In the genomic region with DNA sequence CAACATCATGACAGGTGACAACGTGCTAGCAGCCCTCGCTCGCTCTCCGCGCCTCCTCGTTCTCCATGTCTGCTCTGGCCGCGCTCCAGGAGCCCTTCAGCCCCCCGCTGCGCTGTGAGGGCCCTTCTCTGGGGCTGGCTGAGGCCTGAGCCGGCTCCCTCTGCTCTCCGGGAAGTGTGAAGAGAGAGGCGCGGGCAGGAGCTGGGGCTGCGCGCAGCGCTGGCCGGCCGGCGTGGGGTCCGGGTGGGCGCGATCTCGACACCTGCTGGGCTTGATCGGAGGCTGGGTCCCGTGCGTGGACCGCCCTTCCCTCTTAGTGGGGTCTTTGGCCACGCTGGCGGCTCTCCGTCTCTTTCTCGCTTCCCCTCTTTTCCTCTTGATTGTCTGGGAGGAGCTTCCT, we compare ENCODE assay signal across 32 cellular contexts.
"Had no signal": no experiment of that assay in that cellular context is flagged by ENCODE, and none has a peak within 500 bp of the region (broad histone marks: within the 10 kb centered on the region; RNA-seq: fewer than 3 reads in every experiment).

No MANE protein-coding gene starts in this region.

- H3K36me3 ChIP-seq: brain microvascular endothelial cell, esophagus squamous epithelium, neutrophil, ovary, right lobe of liver, thoracic aorta had no signal

- H3K27ac ChIP-seq: brain microvascular endothelial cell, epithelial cell of prostate, esophagus squamous epithelium, neutrophil, ovary, right lobe of liver, thoracic aorta had no signal

- H3K27ac Mint-ChIP-seq: mesothelial cell of epicardium; naive B cell; nephron progenitor cell; progenitor cell of endocrine pancreas; T-helper 2 cell treated with Interferon-gamma antibody and Interleukin-4, amounts not matched to agents 5 μg/mL and 100 μg/mL, for 36 hours had no signal

- H3K27me3 ChIP-seq: brain microvascular endothelial cell, esophagus squamous epithelium, neutrophil, ovary, right lobe of liver had no signal

- H3K4me1 Mint-ChIP-seq: mesothelial cell of epicardium, naive B cell, nephron progenitor cell had no signal

- H3K9me3 ChIP-seq: esophagus squamous epithelium, neutrophil, ovary, right lobe of liver, thoracic aorta had no signal

- H3K27me3 Mint-ChIP-seq: naive B cell had no signal

- H3K9me3 Mint-ChIP-seq: T-helper 2 cell treated with Interferon-gamma antibody and Interleukin-4, amounts not matched to agents 5 μg/mL and 100 μg/mL, for 36 hours had no signal

- H3K36me3 Mint-ChIP-seq: mesothelial cell of epicardium, naive B cell had no signal

- H3K4me3 ChIP-seq: esophagus squamous epithelium, ovary, right lobe of liver, thoracic aorta had no signal

- H3K4me1 ChIP-seq: esophagus squamous epithelium, right lobe of liver had no signal

- FAIRE-seq: astrocyte, endometrium, frontal cortex, islet of Langerhans, urothelium cell line had no signal

- DNase-seq: activated CD4-positive, alpha-beta T cell treated with anti-CD3 and anti-CD28 coated beads for 4 hours; activated CD4-positive, alpha-beta T cell treated with anti-CD3 and anti-CD28 coated beads, Interleukin-2, amount 50 U/mL, for 4 hours; activated gamma-delta T cell; activated naive CD4-positive, alpha-beta T cell treated with anti-CD3 and anti-CD28 coated beads, Interleukin-2, amount 50 U/mL, for 16 hours; amniotic stem cell; brain microvascular endothelial cell; central memory CD4-positive, alpha-beta T cell; dermis blood vessel endothelial cell; effector CD8-positive, alpha-beta T cell; esophagus squamous epithelium; left cardiac atrium; left ventricle myocardium superior; mammary epithelial cell; naive B cell; nephron progenitor cell; ovary; right lobe of liver; stimulated activated CD4-positive, alpha-beta T cell treated with anti-CD3 and anti-CD28 coated beads, Interleukin-12 subunit alpha, Interleukin-12 subunit beta, amount 100 ng/mL, for 4 hours; stimulated activated CD4-positive, alpha-beta T cell treated with anti-CD3 and anti-CD28 coated beads, Interleukin-4, amount 100 ng/mL, for 1 hour; stimulated activated naive CD8-positive, alpha-beta T cell treated with anti-CD3 and anti-CD28 coated beads, Interleukin-15, Interleukin-2, amounts not matched to agents 100 U/mL and 50 U/mL, for 24 hours; trophoblast cell had no signal

- H3K4me3 Mint-ChIP-seq: mesothelial cell of epicardium; naive B cell; nephron progenitor cell; T-helper 2 cell treated with Interferon-gamma antibody and Interleukin-4, amounts not matched to agents 5 μg/mL and 100 μg/mL, for 36 hours had no signal

- ATAC-seq: left cardiac atrium; left ventricle myocardium superior; right lobe of liver; stimulated activated naive CD8-positive, alpha-beta T cell treated with anti-CD3 and anti-CD28 coated beads, Interleukin-15, Interleukin-2, amounts not matched to agents 100 U/mL and 50 U/mL, for 24 hours had no signal
